In genomic region chr6:133047065-133047665, GRCh38 we compare ENCODE assay signal across 21 cellular contexts.
"Had no signal": no experiment of that assay in that cellular context is flagged by ENCODE, and none has a peak within 500 bp of the region (broad histone marks: within the 10 kb centered on the region; RNA-seq: fewer than 3 reads in every experiment).

No MANE protein-coding gene starts in this region.

- H3K9me3 ChIP-seq: adrenal gland, ascending aorta, neutrophil, sigmoid colon, suprapubic skin, tibial artery had no signal

- H3K27ac ChIP-seq: adrenal gland, ascending aorta, neutrophil, sigmoid colon, suprapubic skin, tibial artery had no signal

- H3K4me1 ChIP-seq: adrenal gland, ascending aorta, sigmoid colon, suprapubic skin, tibial artery had no signal

- ATAC-seq: activated CD4-positive, alpha-beta T cell treated with anti-CD3 and anti-CD28 coated beads for 36 hours; activated T-cell treated with anti-CD3 and anti-CD28 coated beads, Interleukin-2, amount 50 U/mL, for 72 hours; left lobe of liver had no signal

- H3K4me3 ChIP-seq: adrenal gland, ascending aorta, lung, sigmoid colon, suprapubic skin, tibial artery had no signal

- DNase-seq: activated CD4-positive, alpha-beta T cell treated with anti-CD3 and anti-CD28 coated beads for 36 hours; activated CD4-positive, alpha-beta T cell treated with anti-CD3 and anti-CD28 coated beads, Interleukin-2, amount 50 U/mL, for 4 hours; activated CD4-positive, CD25-positive, alpha-beta regulatory T cell; activated effector memory CD4-positive, alpha-beta T cell treated with Interleukin-2 at 50 U/mL for 16 hours; activated naive CD4-positive, alpha-beta T cell treated with anti-CD3 and anti-CD28 coated beads for 36 hours; activated naive CD8-positive, alpha-beta T cell treated with anti-CD3 and anti-CD28 coated beads for 36 hours; activated T-cell treated with anti-CD3 and anti-CD28 coated beads for 4 hours; activated T-cell treated with anti-CD3 and anti-CD28 coated beads, Interleukin-2, amount 50 U/mL, for 72 hours; adrenal gland; central memory CD4-positive, alpha-beta T cell; head of caudate nucleus; mesendoderm; nephron progenitor cell; sigmoid colon; stimulated activated naive CD4-positive, alpha-beta T cell; tibial artery had no signal

- H3K27me3 ChIP-seq: adrenal gland, ascending aorta, neutrophil, sigmoid colon, suprapubic skin, tibial artery had no signal

- H3K36me3 ChIP-seq: adrenal gland, ascending aorta, neutrophil, sigmoid colon, suprapubic skin, tibial artery had no signal
